18 cellular contexts compared by ENCODE assay signal in genomic region chr3:136414476-136414875, GRCh38.
"Had no signal": no experiment of that assay in that cellular context is flagged by ENCODE, and none has a peak within 500 bp of the region (broad histone marks: within the 10 kb centered on the region; RNA-seq: fewer than 3 reads in every experiment).

No MANE protein-coding gene starts in this region.

- H3K4me1 Mint-ChIP-seq: activated CD4-positive, alpha-beta memory T cell treated with anti-CD3 and anti-CD28 coated beads, Interleukin-2, amount 10 ng/mL, durations not matched to agents 7 days and 5 days; activated CD4-positive, alpha-beta T cell treated with anti-CD3 and anti-CD28 coated beads for 36 hours; stimulated activated memory B cell treated with anti-CD40 and anti-IgM and Interleukin-4, amounts not matched to agents 10 μg/mL and 1 μg/mL and 100 μg/mL, for 72 hours had no signal

- H3K9me3 ChIP-seq: heart right ventricle, left lung, mucosa of descending colon, transverse colon had no signal

- H3K4me3 ChIP-seq: heart right ventricle, left lung, mucosa of descending colon, transverse colon had no signal

- H3K9me3 Mint-ChIP-seq: activated CD4-positive, alpha-beta memory T cell treated with anti-CD3 and anti-CD28 coated beads, Interleukin-2, amount 10 ng/mL, durations not matched to agents 7 days and 5 days; naive thymus-derived CD8-positive, alpha-beta T cell; stimulated activated memory B cell treated with anti-CD40 and anti-IgM and Interleukin-4, amounts not matched to agents 10 μg/mL and 1 μg/mL and 100 μg/mL, for 72 hours had no signal

- H3K4me3 Mint-ChIP-seq: activated CD4-positive, alpha-beta memory T cell treated with anti-CD3 and anti-CD28 coated beads, Interleukin-2, amount 10 ng/mL, durations not matched to agents 7 days and 5 days; activated CD4-positive, alpha-beta T cell treated with anti-CD3 and anti-CD28 coated beads for 36 hours; naive thymus-derived CD8-positive, alpha-beta T cell; stimulated activated memory B cell treated with anti-CD40 and anti-IgM and Interleukin-4, amounts not matched to agents 10 μg/mL and 1 μg/mL and 100 μg/mL, for 72 hours had no signal

- H3K27ac ChIP-seq: epithelial cell of prostate, foreskin keratinocyte, heart right ventricle, left lung, transverse colon, WERI-Rb-1 had no signal

- H3K27me3 Mint-ChIP-seq: activated CD4-positive, alpha-beta memory T cell treated with anti-CD3 and anti-CD28 coated beads, Interleukin-2, amount 10 ng/mL, durations not matched to agents 7 days and 5 days; activated CD4-positive, alpha-beta T cell treated with anti-CD3 and anti-CD28 coated beads for 36 hours; naive thymus-derived CD8-positive, alpha-beta T cell; progenitor cell of endocrine pancreas; stimulated activated memory B cell treated with anti-CD40 and anti-IgM and Interleukin-4, amounts not matched to agents 10 μg/mL and 1 μg/mL and 100 μg/mL, for 72 hours had no signal

- ATAC-seq: activated CD4-positive, alpha-beta T cell treated with anti-CD3 and anti-CD28 coated beads for 36 hours; foreskin keratinocyte; heart right ventricle; left lung; mucosa of descending colon; naive thymus-derived CD8-positive, alpha-beta T cell; right cardiac atrium; stimulated activated memory B cell treated with anti-CD40 and anti-IgM and Interleukin-4, amounts not matched to agents 10 μg/mL and 1 μg/mL and 100 μg/mL, for 72 hours had no signal

- H3K4me1 ChIP-seq: foreskin keratinocyte, heart right ventricle, left lung, transverse colon had no signal

- DNase-seq: activated CD4-positive, alpha-beta memory T cell treated with anti-CD3 and anti-CD28 coated beads, Interleukin-2, amount 10 ng/mL, durations not matched to agents 7 days and 5 days; activated CD4-positive, alpha-beta T cell treated with anti-CD3 and anti-CD28 coated beads for 36 hours; activated naive CD4-positive, alpha-beta T cell; caudate nucleus; cortex of kidney; effector memory CD4-positive, alpha-beta T cell; foreskin keratinocyte; heart right ventricle; left lung; mucosa of descending colon; naive thymus-derived CD8-positive, alpha-beta T cell; occipital lobe; right cardiac atrium; transverse colon; WERI-Rb-1 had no signal

- H3K27me3 ChIP-seq: foreskin keratinocyte, heart right ventricle, left lung, transverse colon had no signal

- H3K27ac Mint-ChIP-seq: activated CD4-positive, alpha-beta memory T cell treated with anti-CD3 and anti-CD28 coated beads, Interleukin-2, amount 10 ng/mL, durations not matched to agents 7 days and 5 days; activated CD4-positive, alpha-beta T cell treated with anti-CD3 and anti-CD28 coated beads for 36 hours; naive thymus-derived CD8-positive, alpha-beta T cell; progenitor cell of endocrine pancreas; stimulated activated memory B cell treated with anti-CD40 and anti-IgM and Interleukin-4, amounts not matched to agents 10 μg/mL and 1 μg/mL and 100 μg/mL, for 72 hours had no signal
